Comparison of ENCODE assay signal across 8 cellular contexts in the genomic region with DNA sequence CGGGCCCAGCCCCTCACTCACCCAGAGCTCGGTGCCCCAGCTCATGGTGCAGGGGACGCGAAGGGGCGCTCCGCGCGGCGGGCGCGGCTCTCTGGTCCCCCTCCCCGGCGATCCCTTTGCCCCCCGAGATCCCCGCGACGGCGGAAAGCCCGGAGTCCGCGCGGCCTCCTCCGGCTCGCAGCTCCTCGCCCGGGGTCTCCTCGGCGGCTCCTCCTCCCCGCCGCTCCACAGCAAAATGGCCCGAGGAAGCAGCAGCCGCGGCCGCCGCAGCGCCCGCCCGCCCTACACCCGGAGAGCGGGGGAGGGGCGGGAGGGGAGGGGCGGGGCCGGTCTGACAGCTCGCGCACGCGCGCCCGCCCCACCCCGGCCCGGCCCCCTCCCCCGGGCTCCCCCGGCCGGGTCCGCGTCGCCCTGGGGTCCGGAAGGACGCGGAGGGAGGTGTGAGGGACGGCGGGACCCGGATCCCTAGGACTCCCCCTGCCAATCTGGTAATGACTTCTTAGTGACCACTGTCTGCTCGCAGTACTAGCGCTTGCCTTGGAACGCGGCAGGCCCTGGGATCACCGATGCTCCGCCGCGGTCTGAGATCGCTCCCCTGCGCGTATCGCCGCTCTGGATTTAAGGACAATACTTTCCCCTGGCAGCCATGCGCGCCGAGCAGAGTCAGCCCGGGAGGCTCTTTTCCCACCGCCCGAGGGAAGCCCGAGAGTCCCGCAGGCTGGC. TPM values are rescaled to one million over a fixed set of nuclear protein-coding genes. Genes with fewer than 3 reads are reported as not detected.
DNase-seq lines count a peak whose midpoint lies in the region; ATAC-seq lines count a peak whose summit lies in the region.

A gene (minus strand): TSS at position 259 of the 723 bp plus-strand sequence. CDS start 214 bp downstream, at position 45.

- ATAC-seq in HG02763 (IDR thresholded peaks at IDR 0.05; ENCODE audit: unreplicated experiment) (peak; percentile 40), left lobe of liver (peak; percentile 91), GM21526 (IDR thresholded peaks at IDR 0.05; ENCODE audit: low FRiP score, unreplicated experiment) (no peak)

- DNase-seq in GM03348 (ENCODE audit: low spot score): peak; percentile 98
- DNase-seq in NCI-H345 treated with DMSO at 0.1 percent for 48 hours (lab: John Stamatoyannopoulos, UW; ENCODE audit: unreplicated experiment): peak; percentile 49
- DNase-seq in activated CD4-positive, alpha-beta T cell treated with anti-CD3 and anti-CD28 coated beads, Interleukin-2, amount 50 U/mL, for 24 hours (ENCODE audit: low read depth in 1 of 2, low spot score in 1 of 2): peak; percentile 67
- DNase-seq in dedifferentiated amniotic fluid mesenchymal stem cell (ENCODE audit: extremely low spot score): peak; percentile 63
- DNase-seq in left lobe of liver (ENCODE audit: low spot score): peak; percentile 82
- peak; percentile 80 for DNase-seq in stimulated activated CD4-positive, alpha-beta T cell treated with anti-CD3 and anti-CD28 coated beads, Interleukin-1b, Interleukin-23, amount 100 ng/mL, for 48 hours

RNA-seq across cellular contexts. Expression of the gene that starts here (rescaled TPM):
- total RNA-seq in left lobe of liver: 12.7 TPM
